In genomic region chr1:236502972-236503639, GRCh38 we compare ENCODE assay signal across 8 cellular contexts. TPM values are rescaled to one million over a fixed set of nuclear protein-coding genes. Genes with fewer than 3 reads are reported as not detected.
DNase-seq lines count a peak whose midpoint lies in the region; ATAC-seq lines count a peak whose summit lies in the region.

No MANE protein-coding gene starts in this region.

- no peaks in the 10 kb centered on the region for H3K27me3 ChIP-seq in CD8-positive, alpha-beta memory T cell (ENCODE audit: insufficient read depth, low read length, poor library complexity, severe bottlenecking)
- no peaks in the 10 kb centered on the region for H3K27me3 ChIP-seq in naive thymus-derived CD4-positive, alpha-beta T cell (ENCODE audit: control insufficient read depth in 2 of 2, insufficient read depth in 2 of 2, low read length in 2 of 2)

- no peak overlapping the region for H3K27ac ChIP-seq in CD8-positive, alpha-beta memory T cell (ENCODE audit: low read depth, low read length)
- no peak overlapping the region for H3K27ac ChIP-seq in naive thymus-derived CD4-positive, alpha-beta T cell (ENCODE audit: low read depth, low read length)

- H3K27ac Mint-ChIP-seq in CD8-positive, alpha-beta memory T cell: peak overlapping the region in 5 of 8 donors; percentile 5 to 77 (median 24)
- H3K27ac Mint-ChIP-seq in naive thymus-derived CD4-positive, alpha-beta T cell: peak overlapping the region in 8 of 9 donors; percentile 12 to 82 (median 42)

- no peak for DNase-seq in CD8-positive, alpha-beta memory T cell
- DNase-seq in UCSD-AML1 (lab: John Stamatoyannopoulos, UW; ENCODE audit: unreplicated experiment) (peak; percentile 73), fibroblast of gingiva (ENCODE audit: low read depth) (peak; percentile 60), NCI-H2029 treated with DMSO at 0.1 percent for 48 hours (lab: John Stamatoyannopoulos, UW) (no peak)
- DNase-seq in naive thymus-derived CD4-positive, alpha-beta T cell: no peak

- H3K9me3 Mint-ChIP-seq in CD8-positive, alpha-beta memory T cell: no peaks in the 10 kb centered on the region
- H3K9me3 Mint-ChIP-seq in naive thymus-derived CD4-positive, alpha-beta T cell: peaks cover 0 to 2% (median 0%) of the 10 kb centered on the region in 11 donors

- ATAC-seq in HG03460 (IDR thresholded peaks at IDR 0.05; ENCODE audit: unreplicated experiment) (peak; percentile 61), HG02885 (IDR thresholded peaks at IDR 0.05; ENCODE audit: poor library complexity, unreplicated experiment) (no peak), GM19035 (IDR thresholded peaks at IDR 0.05; ENCODE audit: unreplicated experiment) (no peak)
- ATAC-seq in naive thymus-derived CD4-positive, alpha-beta T cell: peak; percentile 46

- H3K36me3 Mint-ChIP-seq in CD8-positive, alpha-beta memory T cell: no peaks in the 10 kb centered on the region
- H3K36me3 Mint-ChIP-seq in naive thymus-derived CD4-positive, alpha-beta T cell: no peaks in the 10 kb centered on the region

- POLR2A ChIA-PET in CD8-positive, alpha-beta memory T cell (lab: Charles Lee): interaction anchor here (0.7 kb wide), 1 partner anchor 13 kb away, joined by 3 read pairs; no protein-coding TSS in a partner anchor
- POLR2A ChIA-PET in naive thymus-derived CD4-positive, alpha-beta T cell (lab: Charles Lee): interaction anchor here (0.7 kb wide), 1 partner anchor 21 kb away, joined by 3 read pairs; the partner anchor contains the start of gene LGALS8

- H3K36me3 ChIP-seq in CD8-positive, alpha-beta memory T cell (ENCODE audit: insufficient read depth, low read length): no peaks in the 10 kb centered on the region
- no peaks in the 10 kb centered on the region for H3K36me3 ChIP-seq in naive thymus-derived CD4-positive, alpha-beta T cell (ENCODE audit: control insufficient read depth in 2 of 3, insufficient read depth in 3 of 3, low read length in 3 of 3)

- H3K4me1 ChIP-seq in CD8-positive, alpha-beta memory T cell (ENCODE audit: insufficient read depth, low read length): peaks cover 10% of the 10 kb centered on the region
- H3K4me1 ChIP-seq in naive thymus-derived CD4-positive, alpha-beta T cell (ENCODE audit: control insufficient read depth in 2 of 2, insufficient read depth in 2 of 2, low read length in 2 of 2): peaks cover 0 to 11% of the 10 kb centered on the region in 2 donors

- CTCF ChIA-PET in CD8-positive, alpha-beta memory T cell (lab: Charles Lee): interaction anchor here (1.9 to 2.1 kb wide), 2 partner anchors 13 kb away, joined by 5 read pairs; no protein-coding TSS in a partner anchor
- CTCF ChIA-PET in naive thymus-derived CD4-positive, alpha-beta T cell (lab: Charles Lee): interaction anchor here (0.6 to 1.4 kb wide), 3 partner anchors 11 to 486 kb away, joined by 3 read pairs; no protein-coding TSS in a partner anchor

- peak overlapping the region; percentile 26 for H3K4me3 ChIP-seq in CD8-positive, alpha-beta memory T cell (ENCODE audit: low read length)
- peak overlapping the region; percentile 27 for H3K4me3 ChIP-seq in naive thymus-derived CD4-positive, alpha-beta T cell (ENCODE audit: low read length)

- peak overlapping the region in 5 of 7 donors; percentile 42 to 68 (median 64) for H3K4me3 Mint-ChIP-seq in CD8-positive, alpha-beta memory T cell
- peak overlapping the region; percentile 31 to 80 (median 63) for H3K4me3 Mint-ChIP-seq in naive thymus-derived CD4-positive, alpha-beta T cell

- H3K27me3 Mint-ChIP-seq in CD8-positive, alpha-beta memory T cell: peaks cover 0 to 1% of the 10 kb centered on the region in 2 donors
- peaks cover 0 to 12% (median 0%) of the 10 kb centered on the region in 5 donors for H3K27me3 Mint-ChIP-seq in naive thymus-derived CD4-positive, alpha-beta T cell

- intact Hi-C loops in naive thymus-derived CD4-positive, alpha-beta T cell (cut with micrococcal nuclease): no loop called here

- no peaks in the 10 kb centered on the region for H3K9me3 ChIP-seq in CD8-positive, alpha-beta memory T cell (ENCODE audit: low read length)
- H3K9me3 ChIP-seq in naive thymus-derived CD4-positive, alpha-beta T cell (ENCODE audit: control insufficient read depth in 2 of 3, low read length in 3 of 3): no peaks in the 10 kb centered on the region

- H3K4me1 Mint-ChIP-seq in CD8-positive, alpha-beta memory T cell: peaks cover 13 to 16% (median 14%) of the 10 kb centered on the region in 3 donors
- peaks cover 8 to 15% (median 13%) of the 10 kb centered on the region in 7 donors for H3K4me1 Mint-ChIP-seq in naive thymus-derived CD4-positive, alpha-beta T cell

RNA-seq across cellular contexts. Expression of gene LGALS8, which starts 20.7 kb away (rescaled TPM):
- total RNA-seq in CD8-positive, alpha-beta memory T cell: 10 to 100 TPM; 47.3 to 48.9 TPM
- 54.4 TPM for polyA plus RNA-seq in CD8-positive, alpha-beta memory T cell
- 100 to 1,000 TPM; 114 to 143 (median 134) TPM for total RNA-seq in naive thymus-derived CD4-positive, alpha-beta T cell
- 10 to 100 TPM; 41.3 to 45.0 TPM for polyA plus RNA-seq in naive thymus-derived CD4-positive, alpha-beta T cell

Comparison
In these comparisons a context has a peak if more than half of its experiments do, and no peak if none do; other contexts are left out.
1. DNase-seq: peak in UCSD-AML1 (single experiment) and fibroblast of gingiva (single experiment); none in CD8-positive, alpha-beta memory T cell (0 of 5), naive thymus-derived CD4-positive, alpha-beta T cell (0 of 9) and NCI-H2029 treated with DMSO at 0.1 percent for 48 hours (single experiment).
2. ATAC-seq: peak in HG03460 (single experiment) and naive thymus-derived CD4-positive, alpha-beta T cell (single experiment); none in HG02885 (single experiment) and GM19035 (single experiment).